1 cellular context compared by ENCODE assay signal in the genomic region with DNA sequence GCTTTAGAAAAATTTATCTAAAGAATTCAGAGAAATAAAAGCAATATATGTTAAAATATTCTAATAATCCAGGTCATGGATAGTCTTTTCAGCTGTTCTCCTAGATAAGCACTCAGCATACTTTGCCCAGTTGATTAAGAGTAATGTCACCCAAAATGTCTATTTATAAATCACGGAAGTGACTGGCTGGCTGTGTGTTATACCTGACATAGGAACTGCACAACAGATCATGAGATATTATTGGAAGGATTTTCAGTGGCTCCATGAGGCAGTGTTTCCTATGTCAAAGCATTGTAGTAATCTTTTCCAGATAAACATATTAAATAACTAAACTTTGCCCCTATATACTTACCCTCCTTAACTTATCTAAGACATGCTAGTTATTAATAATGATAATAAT.
TF ChIP-seq lines count a peak whose summit lies in the region.

No MANE protein-coding gene starts in this region.

TF ChIP-seq in GM23338, 12 proteins besides CTCF, POLR2A, EP300 and RAD21 (continued from another document):
- TF ChIP-seq, protein P1, sequence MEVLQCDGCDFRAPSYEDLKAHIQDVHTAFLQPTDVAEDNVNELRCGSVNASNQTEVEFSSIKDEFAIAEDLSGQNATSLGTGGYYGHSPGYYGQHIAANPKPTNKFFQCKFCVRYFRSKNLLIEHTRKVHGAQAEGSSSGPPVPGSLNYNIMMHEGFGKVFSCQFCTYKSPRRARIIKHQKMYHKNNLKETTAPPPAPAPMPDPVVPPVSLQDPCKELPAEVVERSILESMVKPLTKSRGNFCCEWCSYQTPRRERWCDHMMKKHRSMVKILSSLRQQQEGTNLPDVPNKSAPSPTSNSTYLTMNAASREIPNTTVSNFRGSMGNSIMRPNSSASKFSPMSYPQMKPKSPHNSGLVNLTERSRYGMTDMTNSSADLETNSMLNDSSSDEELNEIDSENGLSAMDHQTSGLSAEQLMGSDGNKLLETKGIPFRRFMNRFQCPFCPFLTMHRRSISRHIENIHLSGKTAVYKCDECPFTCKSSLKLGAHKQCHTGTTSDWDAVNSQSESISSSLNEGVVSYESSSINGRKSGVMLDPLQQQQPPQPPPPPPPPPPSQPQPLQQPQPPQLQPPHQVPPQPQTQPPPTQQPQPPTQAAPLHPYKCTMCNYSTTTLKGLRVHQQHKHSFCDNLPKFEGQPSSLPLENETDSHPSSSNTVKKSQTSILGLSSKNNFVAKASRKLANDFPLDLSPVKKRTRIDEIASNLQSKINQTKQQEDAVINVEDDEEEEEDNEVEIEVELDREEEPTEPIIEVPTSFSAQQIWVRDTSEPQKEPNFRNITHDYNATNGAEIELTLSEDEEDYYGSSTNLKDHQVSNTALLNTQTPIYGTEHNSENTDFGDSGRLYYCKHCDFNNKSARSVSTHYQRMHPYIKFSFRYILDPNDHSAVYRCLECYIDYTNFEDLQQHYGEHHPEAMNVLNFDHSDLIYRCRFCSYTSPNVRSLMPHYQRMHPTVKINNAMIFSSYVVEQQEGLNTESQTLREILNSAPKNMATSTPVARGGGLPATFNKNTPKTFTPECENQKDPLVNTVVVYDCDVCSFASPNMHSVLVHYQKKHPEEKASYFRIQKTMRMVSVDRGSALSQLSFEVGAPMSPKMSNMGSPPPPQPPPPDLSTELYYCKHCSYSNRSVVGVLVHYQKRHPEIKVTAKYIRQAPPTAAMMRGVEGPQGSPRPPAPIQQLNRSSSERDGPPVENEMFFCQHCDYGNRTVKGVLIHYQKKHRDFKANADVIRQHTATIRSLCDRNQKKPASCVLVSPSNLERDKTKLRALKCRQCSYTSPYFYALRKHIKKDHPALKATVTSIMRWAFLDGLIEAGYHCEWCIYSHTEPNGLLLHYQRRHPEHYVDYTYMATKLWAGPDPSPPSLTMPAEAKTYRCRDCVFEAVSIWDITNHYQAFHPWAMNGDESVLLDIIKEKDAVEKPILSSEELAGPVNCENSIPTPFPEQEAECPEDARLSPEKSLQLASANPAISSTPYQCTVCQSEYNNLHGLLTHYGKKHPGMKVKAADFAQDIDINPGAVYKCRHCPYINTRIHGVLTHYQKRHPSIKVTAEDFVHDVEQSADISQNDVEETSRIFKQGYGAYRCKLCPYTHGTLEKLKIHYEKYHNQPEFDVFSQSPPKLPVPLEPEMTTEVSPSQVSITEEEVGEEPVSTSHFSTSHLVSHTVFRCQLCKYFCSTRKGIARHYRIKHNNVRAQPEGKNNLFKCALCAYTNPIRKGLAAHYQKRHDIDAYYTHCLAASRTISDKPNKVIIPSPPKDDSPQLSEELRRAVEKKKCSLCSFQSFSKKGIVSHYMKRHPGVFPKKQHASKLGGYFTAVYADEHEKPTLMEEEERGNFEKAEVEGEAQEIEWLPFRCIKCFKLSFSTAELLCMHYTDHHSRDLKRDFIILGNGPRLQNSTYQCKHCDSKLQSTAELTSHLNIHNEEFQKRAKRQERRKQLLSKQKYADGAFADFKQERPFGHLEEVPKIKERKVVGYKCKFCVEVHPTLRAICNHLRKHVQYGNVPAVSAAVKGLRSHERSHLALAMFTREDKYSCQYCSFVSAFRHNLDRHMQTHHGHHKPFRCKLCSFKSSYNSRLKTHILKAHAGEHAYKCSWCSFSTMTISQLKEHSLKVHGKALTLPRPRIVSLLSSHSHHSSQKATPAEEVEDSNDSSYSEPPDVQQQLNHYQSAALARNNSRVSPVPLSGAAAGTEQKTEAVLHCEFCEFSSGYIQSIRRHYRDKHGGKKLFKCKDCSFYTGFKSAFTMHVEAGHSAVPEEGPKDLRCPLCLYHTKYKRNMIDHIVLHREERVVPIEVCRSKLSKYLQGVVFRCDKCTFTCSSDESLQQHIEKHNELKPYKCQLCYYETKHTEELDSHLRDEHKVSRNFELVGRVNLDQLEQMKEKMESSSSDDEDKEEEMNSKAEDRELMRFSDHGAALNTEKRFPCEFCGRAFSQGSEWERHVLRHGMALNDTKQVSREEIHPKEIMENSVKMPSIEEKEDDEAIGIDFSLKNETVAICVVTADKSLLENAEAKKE (CRISPR knock-in tag; IDR thresholded peaks at IDR 0.05): no peak
- no peak for TF ChIP-seq JUNB (IDR thresholded peaks at IDR 0.05; ENCODE audit: unreplicated experiment)
- no peak for TF ChIP-seq EZH2 (IDR thresholded peaks at IDR 0.05; ENCODE audit: low read depth, unreplicated experiment)
- TF ChIP-seq NANOG (IDR thresholded peaks at IDR 0.05; ENCODE audit: borderline replicate concordance): no peak
- no peak for TF ChIP-seq EZH2phosphoT487 (IDR thresholded peaks at IDR 0.05; ENCODE audit: unreplicated experiment)
- TF ChIP-seq, protein P2, sequence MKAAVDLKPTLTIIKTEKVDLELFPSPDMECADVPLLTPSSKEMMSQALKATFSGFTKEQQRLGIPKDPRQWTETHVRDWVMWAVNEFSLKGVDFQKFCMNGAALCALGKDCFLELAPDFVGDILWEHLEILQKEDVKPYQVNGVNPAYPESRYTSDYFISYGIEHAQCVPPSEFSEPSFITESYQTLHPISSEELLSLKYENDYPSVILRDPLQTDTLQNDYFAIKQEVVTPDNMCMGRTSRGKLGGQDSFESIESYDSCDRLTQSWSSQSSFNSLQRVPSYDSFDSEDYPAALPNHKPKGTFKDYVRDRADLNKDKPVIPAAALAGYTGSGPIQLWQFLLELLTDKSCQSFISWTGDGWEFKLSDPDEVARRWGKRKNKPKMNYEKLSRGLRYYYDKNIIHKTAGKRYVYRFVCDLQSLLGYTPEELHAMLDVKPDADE (IDR thresholded peaks at IDR 0.05): no peak
